Comparison of ENCODE assay signal across 37 cellular contexts in genomic region chr2:44979581-44979980, GRCh38. TPM values are rescaled to one million over a fixed set of nuclear protein-coding genes. Genes with fewer than 3 reads are reported as not detected.
DNase-seq lines count a peak whose midpoint lies in the region; FAIRE-seq and TF ChIP-seq lines count a peak whose summit lies in the region.
"Had no signal": no experiment of that assay in that cellular context is flagged by ENCODE, and none has a peak within 500 bp of the region (broad histone marks: within the 10 kb centered on the region; RNA-seq: fewer than 3 reads in every experiment).

No MANE protein-coding gene starts in this region.

- no peaks in the 10 kb centered on the region for H3K27me3 ChIP-seq in WERI-Rb-1 (ENCODE audit: insufficient read depth, low read depth, severe bottlenecking)
- H3K27me3 ChIP-seq: BE2C; BLaER1; BLaER1 treated with 17β-estradiol and CSF1 and Interleukin-3, amounts not matched to agents 10 nM and 100 nM had no signal

- no peak overlapping the region for H3K27ac ChIP-seq in WERI-Rb-1
- H3K27ac ChIP-seq: 22Rv1; A549; BLaER1; BLaER1 treated with 17β-estradiol and CSF1 and Interleukin-3, amounts not matched to agents 10 nM and 100 nM; C4-2B had no signal

- no peak overlapping the region for H3K4me3 ChIP-seq in WERI-Rb-1 (ENCODE audit: low read depth, low read length)
- H3K4me3 ChIP-seq: A549; BLaER1; BLaER1 treated with 17β-estradiol and CSF1 and Interleukin-3, amounts not matched to agents 10 nM and 100 nM had no signal

- intact Hi-C loops in posterior vena cava (cut with DNase I): no loop called here

- no peaks in the 10 kb centered on the region for H3K36me3 ChIP-seq in WERI-Rb-1
- H3K36me3 ChIP-seq: BE2C; BLaER1; BLaER1 treated with 17β-estradiol and CSF1 and Interleukin-3, amounts not matched to agents 10 nM and 100 nM had no signal

- no peak for TF ChIP-seq CTCF in WERI-Rb-1 (IDR thresholded peaks at IDR 0.05; ENCODE audit: low read depth, low read length)

- H3K9me3 ChIP-seq in WERI-Rb-1 (ENCODE audit: severe bottlenecking): no peaks in the 10 kb centered on the region
- H3K9me3 ChIP-seq: A549, BE2C, BLaER1, Caco-2 had no signal

- peak; percentile 51 for DNase-seq in activated effector memory CD4-positive, alpha-beta T cell treated with anti-CD3 and anti-CD28 coated beads, Interleukin-2, amount 50 U/mL, for 16 hours
- no peak for DNase-seq in activated effector memory CD4-positive, alpha-beta T cell treated with Interleukin-2 at 50 U/mL for 16 hours
- DNase-seq in WERI-Rb-1: peak; percentile 60
- DNase-seq in posterior vena cava (ENCODE audit: low spot score): peak; percentile 35
- no peak for DNase-seq in frontal cortex (ENCODE audit: low spot score in 2 of 2)
- DNase-seq in LoVo (ENCODE audit: low spot score): no peak
- DNase-seq: 8988T; ACHN; AML-193; BE2C; C1 segment of cervical spinal cord; Caco-2; Calu3; CD4-positive, alpha-beta memory T cell; CD4-positive, alpha-beta T cell; CD4-positive, CD25-positive, alpha-beta regulatory T cell; CD8-positive, alpha-beta memory T cell; CD8-positive, alpha-beta T cell; COR-L47; DMS 273 treated with DMSO at 0.1 percent for 48 hours; DMS153; DMS53; DMS79; DMS79 treated with DMSO at 0.1 percent for 48 hours; DND-41; EL had no signal

- no peak for FAIRE-seq in frontal cortex (lab: Jason Lieb, UNC)
- FAIRE-seq: A204.1, A549, D721Med had no signal

RNA-seq across cellular contexts. Expression of gene SIX2, which starts 29.7 kb away (rescaled TPM):
- 1 to 10 TPM in 1 of 2 donors, under 1 TPM in 1; 0.33 to 1.3 TPM for total RNA-seq in posterior vena cava
- 0.41 TPM for total RNA-seq in frontal cortex
- total RNA-seq: A172; A673; B cell; Calu3; CD4-positive, alpha-beta memory T cell; CD4-positive, alpha-beta T cell; CD4-positive, CD25-positive, alpha-beta regulatory T cell; CD8-positive, alpha-beta T cell had no signal

RNA-seq across cellular contexts. Expression of gene SIX3, which starts 38.1 kb away (rescaled TPM):
- total RNA-seq in posterior vena cava: not detected
- 1.2 TPM for total RNA-seq in frontal cortex
- total RNA-seq: A172; B cell; Caco-2; Calu3; CD4-positive, alpha-beta memory T cell; CD4-positive, alpha-beta T cell; CD4-positive, CD25-positive, alpha-beta regulatory T cell; CD8-positive, alpha-beta memory T cell; Daoy had no signal

Comparison
In these comparisons a context has a peak if more than half of its experiments do, and no peak if none do; other contexts are left out.
1. DNase-seq: peak in activated effector memory CD4-positive, alpha-beta T cell treated with anti-CD3 and anti-CD28 coated beads, Interleukin-2, amount 50 U/mL, for 16 hours (single experiment), WERI-Rb-1 (single experiment) and posterior vena cava (single experiment); none in activated effector memory CD4-positive, alpha-beta T cell treated with Interleukin-2 at 50 U/mL for 16 hours (single experiment), frontal cortex (0 of 2) and LoVo (single experiment).